ENCODE assay signal across 1 cellular context in the genomic region with DNA sequence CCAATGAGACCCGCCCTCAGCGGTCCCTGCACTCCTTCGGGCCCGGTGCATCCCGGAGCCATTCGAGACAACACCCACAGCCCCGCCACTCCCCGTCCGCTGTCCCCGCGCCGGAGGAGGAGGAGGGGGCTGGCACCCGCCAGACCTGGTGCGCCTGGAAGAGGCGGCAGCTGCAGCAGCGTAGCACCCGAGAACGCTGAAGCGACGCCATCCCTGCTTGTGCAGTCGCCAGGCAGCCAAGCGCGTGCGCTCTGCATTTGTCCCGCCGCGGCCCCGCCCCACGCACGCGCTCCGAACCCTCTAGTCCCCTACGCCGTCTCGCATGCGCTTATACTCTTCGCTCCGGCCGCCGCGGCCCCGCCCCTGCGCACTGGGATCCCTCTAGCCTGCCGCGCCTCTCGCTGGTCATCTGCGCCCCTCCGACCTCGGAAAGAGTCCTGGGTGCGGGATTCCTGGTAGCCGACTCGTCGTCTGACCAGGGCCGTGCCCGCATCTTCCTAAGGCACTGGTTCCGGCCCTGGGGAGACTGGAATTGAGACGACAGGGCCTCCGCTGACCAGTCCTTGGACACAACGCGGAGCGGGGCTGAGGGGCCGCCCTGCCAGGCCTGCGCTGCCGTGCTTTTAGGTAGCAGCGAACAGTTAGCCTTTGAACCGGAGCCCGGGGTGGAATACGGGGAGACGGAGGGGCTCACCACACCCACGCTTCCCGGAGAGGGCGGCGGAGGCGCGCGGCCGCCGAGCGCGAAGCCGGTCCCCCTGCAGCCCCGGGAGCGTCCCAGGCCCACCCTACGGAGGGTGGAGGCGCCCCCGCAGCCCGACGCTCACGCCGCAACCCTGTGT.
A peak's percentile ranks its signal among the peaks of the same experiment; 100 is the strongest.
TF ChIP-seq lines count a peak whose summit lies in the region.

A gene with protein sequence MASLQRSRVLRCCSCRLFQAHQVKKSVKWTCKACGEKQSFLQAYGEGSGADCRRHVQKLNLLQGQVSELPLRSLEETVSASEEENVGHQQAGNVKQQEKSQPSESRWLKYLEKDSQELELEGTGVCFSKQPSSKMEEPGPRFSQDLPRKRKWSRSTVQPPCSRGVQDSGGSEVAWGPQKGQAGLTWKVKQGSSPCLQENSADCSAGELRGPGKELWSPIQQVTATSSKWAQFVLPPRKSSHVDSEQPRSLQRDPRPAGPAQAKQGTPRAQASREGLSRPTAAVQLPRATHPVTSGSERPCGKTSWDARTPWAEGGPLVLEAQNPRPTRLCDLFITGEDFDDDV (minus strand): TSS at position 232 of the 842 bp plus-strand sequence. CDS start 21 bp downstream, at position 211.

TF ChIP-seq in HepG2, 621 proteins besides CTCF, POLR2A, EP300 and RAD21 (continued from another document and continues in another):
- TF ChIP-seq, protein P1, sequence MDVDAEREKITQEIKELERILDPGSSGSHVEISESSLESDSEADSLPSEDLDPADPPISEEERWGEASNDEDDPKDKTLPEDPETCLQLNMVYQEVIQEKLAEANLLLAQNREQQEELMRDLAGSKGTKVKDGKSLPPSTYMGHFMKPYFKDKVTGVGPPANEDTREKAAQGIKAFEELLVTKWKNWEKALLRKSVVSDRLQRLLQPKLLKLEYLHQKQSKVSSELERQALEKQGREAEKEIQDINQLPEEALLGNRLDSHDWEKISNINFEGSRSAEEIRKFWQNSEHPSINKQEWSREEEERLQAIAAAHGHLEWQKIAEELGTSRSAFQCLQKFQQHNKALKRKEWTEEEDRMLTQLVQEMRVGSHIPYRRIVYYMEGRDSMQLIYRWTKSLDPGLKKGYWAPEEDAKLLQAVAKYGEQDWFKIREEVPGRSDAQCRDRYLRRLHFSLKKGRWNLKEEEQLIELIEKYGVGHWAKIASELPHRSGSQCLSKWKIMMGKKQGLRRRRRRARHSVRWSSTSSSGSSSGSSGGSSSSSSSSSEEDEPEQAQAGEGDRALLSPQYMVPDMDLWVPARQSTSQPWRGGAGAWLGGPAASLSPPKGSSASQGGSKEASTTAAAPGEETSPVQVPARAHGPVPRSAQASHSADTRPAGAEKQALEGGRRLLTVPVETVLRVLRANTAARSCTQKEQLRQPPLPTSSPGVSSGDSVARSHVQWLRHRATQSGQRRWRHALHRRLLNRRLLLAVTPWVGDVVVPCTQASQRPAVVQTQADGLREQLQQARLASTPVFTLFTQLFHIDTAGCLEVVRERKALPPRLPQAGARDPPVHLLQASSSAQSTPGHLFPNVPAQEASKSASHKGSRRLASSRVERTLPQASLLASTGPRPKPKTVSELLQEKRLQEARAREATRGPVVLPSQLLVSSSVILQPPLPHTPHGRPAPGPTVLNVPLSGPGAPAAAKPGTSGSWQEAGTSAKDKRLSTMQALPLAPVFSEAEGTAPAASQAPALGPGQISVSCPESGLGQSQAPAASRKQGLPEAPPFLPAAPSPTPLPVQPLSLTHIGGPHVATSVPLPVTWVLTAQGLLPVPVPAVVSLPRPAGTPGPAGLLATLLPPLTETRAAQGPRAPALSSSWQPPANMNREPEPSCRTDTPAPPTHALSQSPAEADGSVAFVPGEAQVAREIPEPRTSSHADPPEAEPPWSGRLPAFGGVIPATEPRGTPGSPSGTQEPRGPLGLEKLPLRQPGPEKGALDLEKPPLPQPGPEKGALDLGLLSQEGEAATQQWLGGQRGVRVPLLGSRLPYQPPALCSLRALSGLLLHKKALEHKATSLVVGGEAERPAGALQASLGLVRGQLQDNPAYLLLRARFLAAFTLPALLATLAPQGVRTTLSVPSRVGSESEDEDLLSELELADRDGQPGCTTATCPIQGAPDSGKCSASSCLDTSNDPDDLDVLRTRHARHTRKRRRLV (CRISPR knock-in tag; IDR thresholded peaks at IDR 0.05), result no peak; the same call in none of the 2 replicates
- TF ChIP-seq ZNF350 (CRISPR knock-in tag; IDR thresholded peaks at IDR 0.05; ENCODE audit: borderline replicate concordance, low read depth) (peak; percentile 81; the same call in 1 of the 2 replicates), HNRNPLL (IDR thresholded peaks at IDR 0.05; ENCODE audit: low read depth, low read length, poor library complexity, severe bottlenecking) (peak; percentile 92), ZNF431 (CRISPR knock-in tag; IDR thresholded peaks at IDR 0.05; ENCODE audit: borderline replicate concordance, low read depth) (peak; percentile 80; the same call in 1 of the 2 replicates), ZNF546 (CRISPR knock-in tag; conservative IDR thresholded peaks at IDR 0.05) (peak; percentile 50; the same call in 1 of the 2 replicates), ERF (CRISPR knock-in tag; IDR thresholded peaks at IDR 0.05) (0 out of 2 replicates have a peak, but pooled peaks have one; percentile 50), ZFP82 (CRISPR knock-in tag; IDR thresholded peaks at IDR 0.05; ENCODE audit: borderline replicate concordance) (no peak; the same call in 1 of the 2 replicates), MTF2 (CRISPR knock-in tag; IDR thresholded peaks at IDR 0.05; ENCODE audit: borderline replicate concordance) (peak; percentile 83; the same call in 1 of the 2 replicates), SOX6 (IDR thresholded peaks at IDR 0.05) (no peak), SOX6 (CRISPR knock-in tag; IDR thresholded peaks at IDR 0.05) (peak; percentile 85), ZNF3 (CRISPR knock-in tag; IDR thresholded peaks at IDR 0.05) (no peak), ZNF230 (CRISPR knock-in tag; IDR thresholded peaks at IDR 0.05) (peak; percentile 72; the same call in 1 of the 2 replicates), MEIS2 (CRISPR knock-in tag; IDR thresholded peaks at IDR 0.05) (peak; percentile 67; the same call in 1 of the 2 replicates), ZNF260 (CRISPR knock-in tag; IDR thresholded peaks at IDR 0.05; ENCODE audit: borderline replicate concordance, low read depth) (no peak), ZNF225 (CRISPR knock-in tag; IDR thresholded peaks at IDR 0.05) (no peak; the same call in 1 of the 2 replicates), ZNF570 (CRISPR knock-in tag; IDR thresholded peaks at IDR 0.05; ENCODE audit: borderline replicate concordance) (no peak), SRSF4 (IDR thresholded peaks at IDR 0.05; ENCODE audit: low read depth, low read length, poor library complexity, severe bottlenecking) (no peak)
- TF ChIP-seq, protein P2, sequence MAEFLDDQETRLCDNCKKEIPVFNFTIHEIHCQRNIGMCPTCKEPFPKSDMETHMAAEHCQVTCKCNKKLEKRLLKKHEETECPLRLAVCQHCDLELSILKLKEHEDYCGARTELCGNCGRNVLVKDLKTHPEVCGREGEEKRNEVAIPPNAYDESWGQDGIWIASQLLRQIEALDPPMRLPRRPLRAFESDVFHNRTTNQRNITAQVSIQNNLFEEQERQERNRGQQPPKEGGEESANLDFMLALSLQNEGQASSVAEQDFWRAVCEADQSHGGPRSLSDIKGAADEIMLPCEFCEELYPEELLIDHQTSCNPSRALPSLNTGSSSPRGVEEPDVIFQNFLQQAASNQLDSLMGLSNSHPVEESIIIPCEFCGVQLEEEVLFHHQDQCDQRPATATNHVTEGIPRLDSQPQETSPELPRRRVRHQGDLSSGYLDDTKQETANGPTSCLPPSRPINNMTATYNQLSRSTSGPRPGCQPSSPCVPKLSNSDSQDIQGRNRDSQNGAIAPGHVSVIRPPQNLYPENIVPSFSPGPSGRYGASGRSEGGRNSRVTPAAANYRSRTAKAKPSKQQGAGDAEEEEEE (CRISPR knock-in tag; IDR thresholded peaks at IDR 0.05; ENCODE audit: borderline replicate concordance), result peak; percentile 69; the same call in 1 of the 2 replicates
- TF ChIP-seq, protein P3, sequence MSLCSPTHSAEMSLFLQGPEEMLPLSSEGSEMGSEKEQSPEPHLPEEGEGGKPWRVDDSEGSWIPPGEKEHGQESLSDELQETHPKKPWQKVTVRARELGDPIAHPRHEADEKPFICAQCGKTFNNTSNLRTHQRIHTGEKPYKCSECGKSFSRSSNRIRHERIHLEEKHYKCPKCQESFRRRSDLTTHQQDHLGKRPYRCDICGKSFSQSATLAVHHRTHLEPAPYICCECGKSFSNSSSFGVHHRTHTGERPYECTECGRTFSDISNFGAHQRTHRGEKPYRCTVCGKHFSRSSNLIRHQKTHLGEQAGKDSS (CRISPR knock-in tag; IDR thresholded peaks at IDR 0.05; ENCODE audit: borderline replicate concordance, low read depth), result peak; percentile 94
- TF ChIP-seq, protein P4, sequence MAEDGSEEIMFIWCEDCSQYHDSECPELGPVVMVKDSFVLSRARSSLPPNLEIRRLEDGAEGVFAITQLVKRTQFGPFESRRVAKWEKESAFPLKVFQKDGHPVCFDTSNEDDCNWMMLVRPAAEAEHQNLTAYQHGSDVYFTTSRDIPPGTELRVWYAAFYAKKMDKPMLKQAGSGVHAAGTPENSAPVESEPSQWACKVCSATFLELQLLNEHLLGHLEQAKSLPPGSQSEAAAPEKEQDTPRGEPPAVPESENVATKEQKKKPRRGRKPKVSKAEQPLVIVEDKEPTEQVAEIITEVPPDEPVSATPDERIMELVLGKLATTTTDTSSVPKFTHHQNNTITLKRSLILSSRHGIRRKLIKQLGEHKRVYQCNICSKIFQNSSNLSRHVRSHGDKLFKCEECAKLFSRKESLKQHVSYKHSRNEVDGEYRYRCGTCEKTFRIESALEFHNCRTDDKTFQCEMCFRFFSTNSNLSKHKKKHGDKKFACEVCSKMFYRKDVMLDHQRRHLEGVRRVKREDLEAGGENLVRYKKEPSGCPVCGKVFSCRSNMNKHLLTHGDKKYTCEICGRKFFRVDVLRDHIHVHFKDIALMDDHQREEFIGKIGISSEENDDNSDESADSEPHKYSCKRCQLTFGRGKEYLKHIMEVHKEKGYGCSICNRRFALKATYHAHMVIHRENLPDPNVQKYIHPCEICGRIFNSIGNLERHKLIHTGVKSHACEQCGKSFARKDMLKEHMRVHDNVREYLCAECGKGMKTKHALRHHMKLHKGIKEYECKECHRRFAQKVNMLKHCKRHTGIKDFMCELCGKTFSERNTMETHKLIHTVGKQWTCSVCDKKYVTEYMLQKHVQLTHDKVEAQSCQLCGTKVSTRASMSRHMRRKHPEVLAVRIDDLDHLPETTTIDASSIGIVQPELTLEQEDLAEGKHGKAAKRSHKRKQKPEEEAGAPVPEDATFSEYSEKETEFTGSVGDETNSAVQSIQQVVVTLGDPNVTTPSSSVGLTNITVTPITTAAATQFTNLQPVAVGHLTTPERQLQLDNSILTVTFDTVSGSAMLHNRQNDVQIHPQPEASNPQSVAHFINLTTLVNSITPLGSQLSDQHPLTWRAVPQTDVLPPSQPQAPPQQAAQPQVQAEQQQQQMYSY (CRISPR knock-in tag; IDR thresholded peaks at IDR 0.05), result peak; percentile 87
- TF ChIP-seq, protein P5, sequence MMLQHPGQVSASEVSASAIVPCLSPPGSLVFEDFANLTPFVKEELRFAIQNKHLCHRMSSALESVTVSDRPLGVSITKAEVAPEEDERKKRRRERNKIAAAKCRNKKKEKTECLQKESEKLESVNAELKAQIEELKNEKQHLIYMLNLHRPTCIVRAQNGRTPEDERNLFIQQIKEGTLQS (CRISPR knock-in tag; IDR thresholded peaks at IDR 0.05), result no peak
- TF ChIP-seq, protein P6, sequence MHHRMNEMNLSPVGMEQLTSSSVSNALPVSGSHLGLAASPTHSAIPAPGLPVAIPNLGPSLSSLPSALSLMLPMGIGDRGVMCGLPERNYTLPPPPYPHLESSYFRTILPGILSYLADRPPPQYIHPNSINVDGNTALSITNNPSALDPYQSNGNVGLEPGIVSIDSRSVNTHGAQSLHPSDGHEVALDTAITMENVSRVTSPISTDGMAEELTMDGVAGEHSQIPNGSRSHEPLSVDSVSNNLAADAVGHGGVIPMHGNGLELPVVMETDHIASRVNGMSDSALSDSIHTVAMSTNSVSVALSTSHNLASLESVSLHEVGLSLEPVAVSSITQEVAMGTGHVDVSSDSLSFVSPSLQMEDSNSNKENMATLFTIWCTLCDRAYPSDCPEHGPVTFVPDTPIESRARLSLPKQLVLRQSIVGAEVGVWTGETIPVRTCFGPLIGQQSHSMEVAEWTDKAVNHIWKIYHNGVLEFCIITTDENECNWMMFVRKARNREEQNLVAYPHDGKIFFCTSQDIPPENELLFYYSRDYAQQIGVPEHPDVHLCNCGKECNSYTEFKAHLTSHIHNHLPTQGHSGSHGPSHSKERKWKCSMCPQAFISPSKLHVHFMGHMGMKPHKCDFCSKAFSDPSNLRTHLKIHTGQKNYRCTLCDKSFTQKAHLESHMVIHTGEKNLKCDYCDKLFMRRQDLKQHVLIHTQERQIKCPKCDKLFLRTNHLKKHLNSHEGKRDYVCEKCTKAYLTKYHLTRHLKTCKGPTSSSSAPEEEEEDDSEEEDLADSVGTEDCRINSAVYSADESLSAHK (CRISPR knock-in tag; IDR thresholded peaks at IDR 0.05; ENCODE audit: borderline replicate concordance), result no peak
- TF ChIP-seq, protein P7, sequence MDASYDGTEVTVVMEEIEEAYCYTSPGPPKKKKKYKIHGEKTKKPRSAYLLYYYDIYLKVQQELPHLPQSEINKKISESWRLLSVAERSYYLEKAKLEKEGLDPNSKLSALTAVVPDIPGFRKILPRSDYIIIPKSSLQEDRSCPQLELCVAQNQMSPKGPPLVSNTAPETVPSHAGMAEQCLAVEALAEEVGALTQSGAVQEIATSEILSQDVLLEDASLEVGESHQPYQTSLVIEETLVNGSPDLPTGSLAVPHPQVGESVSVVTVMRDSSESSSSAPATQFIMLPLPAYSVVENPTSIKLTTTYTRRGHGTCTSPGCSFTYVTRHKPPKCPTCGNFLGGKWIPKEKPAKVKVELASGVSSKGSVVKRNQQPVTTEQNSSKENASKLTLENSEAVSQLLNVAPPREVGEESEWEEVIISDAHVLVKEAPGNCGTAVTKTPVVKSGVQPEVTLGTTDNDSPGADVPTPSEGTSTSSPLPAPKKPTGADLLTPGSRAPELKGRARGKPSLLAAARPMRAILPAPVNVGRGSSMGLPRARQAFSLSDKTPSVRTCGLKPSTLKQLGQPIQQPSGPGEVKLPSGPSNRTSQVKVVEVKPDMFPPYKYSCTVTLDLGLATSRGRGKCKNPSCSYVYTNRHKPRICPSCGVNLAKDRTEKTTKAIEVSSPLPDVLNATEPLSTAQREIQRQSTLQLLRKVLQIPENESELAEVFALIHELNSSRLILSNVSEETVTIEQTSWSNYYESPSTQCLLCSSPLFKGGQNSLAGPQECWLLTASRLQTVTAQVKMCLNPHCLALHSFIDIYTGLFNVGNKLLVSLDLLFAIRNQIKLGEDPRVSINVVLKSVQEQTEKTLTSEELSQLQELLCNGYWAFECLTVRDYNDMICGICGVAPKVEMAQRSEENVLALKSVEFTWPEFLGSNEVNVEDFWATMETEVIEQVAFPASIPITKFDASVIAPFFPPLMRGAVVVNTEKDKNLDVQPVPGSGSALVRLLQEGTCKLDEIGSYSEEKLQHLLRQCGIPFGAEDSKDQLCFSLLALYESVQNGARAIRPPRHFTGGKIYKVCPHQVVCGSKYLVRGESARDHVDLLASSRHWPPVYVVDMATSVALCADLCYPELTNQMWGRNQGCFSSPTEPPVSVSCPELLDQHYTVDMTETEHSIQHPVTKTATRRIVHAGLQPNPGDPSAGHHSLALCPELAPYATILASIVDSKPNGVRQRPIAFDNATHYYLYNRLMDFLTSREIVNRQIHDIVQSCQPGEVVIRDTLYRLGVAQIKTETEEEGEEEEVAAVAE (CRISPR knock-in tag; IDR thresholded peaks at IDR 0.05; ENCODE audit: borderline replicate concordance), result peak; percentile 85; the same call in 1 of the 2 replicates
